ENCODE assay signal across 15 cellular contexts in the genomic region with DNA sequence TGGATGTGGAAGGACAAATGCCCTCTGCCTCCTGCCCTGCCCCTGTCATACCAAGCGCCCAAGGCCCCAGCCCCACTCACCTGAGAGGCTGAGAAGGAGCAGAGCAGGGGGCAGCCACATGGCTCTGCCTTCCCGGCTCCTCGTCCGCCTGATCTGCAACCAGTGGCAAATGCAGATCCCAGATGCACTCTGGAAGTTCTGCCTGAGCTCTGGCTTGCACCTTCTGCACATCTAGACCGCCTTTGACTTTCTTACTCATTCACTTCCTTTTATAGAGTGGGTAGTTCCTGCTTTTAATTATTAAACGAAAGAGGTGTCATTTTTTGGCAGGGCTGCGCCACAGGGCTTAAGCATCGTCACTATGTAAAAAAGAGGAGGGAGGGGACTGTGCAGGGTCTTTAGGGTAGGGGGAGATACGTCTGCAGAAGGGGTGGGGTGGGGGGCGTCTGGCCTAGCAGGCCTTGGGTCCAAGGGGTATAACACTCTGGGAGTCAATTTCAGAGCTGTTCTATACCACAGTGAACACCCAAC. TPM values are rescaled to one million over a fixed set of nuclear protein-coding genes. Genes with fewer than 3 reads are reported as not detected.
A peak's percentile ranks its signal among the peaks of the same experiment; 100 is the strongest.
DNase-seq lines count a peak whose midpoint lies in the region; ATAC-seq and TF ChIP-seq lines count a peak whose summit lies in the region.
"Had no signal": no experiment of that assay in that cellular context is flagged by ENCODE, and none has a peak within 500 bp of the region (broad histone marks: within the 10 kb centered on the region; RNA-seq: fewer than 3 reads in every experiment).

CD300LB (minus strand) TSS at position 245 of the 531 bp plus-strand sequence; CDS start at position 120, 125 bp downstream.

- no peak for TF ChIP-seq EP300 in suprapubic skin (IDR thresholded peaks at IDR 0.05)

- no peak for ATAC-seq in RWPE2 (ENCODE audit: low read depth)
- ATAC-seq: activated CD8-positive, alpha-beta T cell treated with anti-CD3 and anti-CD28 coated beads, Interleukin-2, amount 10 ng/mL, durations not matched to agents 7 days and 5 days had no signal

- no peak for TF ChIP-seq CTCF in RWPE2 (IDR thresholded peaks at IDR 0.05; ENCODE audit: poor library complexity, severe bottlenecking)
- TF ChIP-seq CTCF in suprapubic skin (IDR thresholded peaks at IDR 0.05), result no peak

- H3K27ac ChIP-seq in RWPE2 (ENCODE audit: poor library complexity, severe bottlenecking) (no peak within 1 kb of the TSS), suprapubic skin (no peak within 1 kb of the TSS)

- peaks cover 32 to 33% of the 10 kb centered on the region in 2 donors for H3K4me1 Mint-ChIP-seq in immature natural killer cell
- H3K4me1 Mint-ChIP-seq in activated CD4-positive, alpha-beta T cell treated with anti-CD3 and anti-CD28 coated beads, Interleukin-2, amount 10 ng/mL, durations not matched to agents 24 days and 14 days, result peaks cover 5% of the 10 kb centered on the region

- H3K36me3 ChIP-seq in RWPE2 (ENCODE audit: low read depth) (no peaks in the 10 kb centered on the region), suprapubic skin (no peaks in the 10 kb centered on the region)

- intact Hi-C loops in activated CD4-positive, alpha-beta T cell treated with anti-CD3 and anti-CD28 coated beads, Interleukin-2, amount 10 ng/mL, durations not matched to agents 24 days and 14 days (cut with micrococcal nuclease), result no loop called here

- H3K9me3 ChIP-seq in RWPE2 (ENCODE audit: severe bottlenecking), result no peaks in the 10 kb centered on the region
- no peaks in the 10 kb centered on the region for H3K9me3 ChIP-seq in suprapubic skin

- TF ChIP-seq POLR2A in suprapubic skin (IDR thresholded peaks at IDR 0.05), result no peak

- peak within 1 kb of the TSS; percentile 78 to 93 (median 88) for H3K4me3 Mint-ChIP-seq in immature natural killer cell
- H3K4me3 Mint-ChIP-seq in activated CD4-positive, alpha-beta T cell treated with anti-CD3 and anti-CD28 coated beads, Interleukin-2, amount 10 ng/mL, durations not matched to agents 24 days and 14 days, result no peak within 1 kb of the TSS
- H3K4me3 Mint-ChIP-seq: activated CD8-positive, alpha-beta T cell treated with anti-CD3 and anti-CD28 coated beads, Interleukin-2, amount 10 ng/mL, durations not matched to agents 7 days and 5 days had no signal

- H3K9me3 Mint-ChIP-seq in immature natural killer cell, result no peaks in the 10 kb centered on the region
- no peaks in the 10 kb centered on the region for H3K9me3 Mint-ChIP-seq in activated CD4-positive, alpha-beta T cell treated with anti-CD3 and anti-CD28 coated beads, Interleukin-2, amount 10 ng/mL, durations not matched to agents 24 days and 14 days

- peak; percentile 55 for DNase-seq in activated effector memory CD4-positive, alpha-beta T cell treated with anti-CD3 and anti-CD28 coated beads, Interleukin-2, amount 50 U/mL, for 16 hours
- DNase-seq in activated effector memory CD4-positive, alpha-beta T cell treated with Interleukin-2 at 50 U/mL for 16 hours, result no peak
- peak; percentile 30 for DNase-seq in RWPE2 (ENCODE audit: low spot score)
- no peak for DNase-seq in immature natural killer cell
- peak; percentile 38 to 48 for DNase-seq in suprapubic skin (ENCODE audit: low spot score in 2 of 2)
- DNase-seq in activated CD4-positive, alpha-beta T cell treated with anti-CD3 and anti-CD28 coated beads, Interleukin-2, amount 10 ng/mL, durations not matched to agents 24 days and 14 days, result no peak
- DNase-seq in NCI-H345 (lab: John Stamatoyannopoulos, UW), result no peak
- no peak for DNase-seq in germinal center (ENCODE audit: low spot score)
- DNase-seq: activated CD8-positive, alpha-beta T cell treated with anti-CD3 and anti-CD28 coated beads, Interleukin-2, amount 10 ng/mL, durations not matched to agents 7 days and 5 days; amniotic stem cell; effector CD8-positive, alpha-beta T cell; glutamatergic neuron; NCI-H1105 treated with DMSO at 0.1 percent for 48 hours; retina had no signal

- WGBS in suprapubic skin, result 61% methylated on average over 10 of the region's 10 CpGs

- no peaks in the 10 kb centered on the region for H3K36me3 Mint-ChIP-seq in immature natural killer cell
- H3K36me3 Mint-ChIP-seq in activated CD4-positive, alpha-beta T cell treated with anti-CD3 and anti-CD28 coated beads, Interleukin-2, amount 10 ng/mL, durations not matched to agents 24 days and 14 days (ENCODE audit: low read depth), result no peaks in the 10 kb centered on the region

- no peaks in the 10 kb centered on the region for H3K4me1 ChIP-seq in RWPE2 (ENCODE audit: insufficient read depth, poor library complexity, severe bottlenecking)
- no peaks in the 10 kb centered on the region for H3K4me1 ChIP-seq in suprapubic skin

- H3K27me3 ChIP-seq in RWPE2 (ENCODE audit: insufficient read depth, poor library complexity, severe bottlenecking) (peaks cover 19% of the 10 kb centered on the region), suprapubic skin (peaks cover 6% of the 10 kb centered on the region)

- H3K27me3 Mint-ChIP-seq in immature natural killer cell (ENCODE audit: low read depth in 3 of 3), result peaks cover 0 to 12% (median 2%) of the 10 kb centered on the region in 3 donors
- H3K27me3 Mint-ChIP-seq in activated CD4-positive, alpha-beta T cell treated with anti-CD3 and anti-CD28 coated beads, Interleukin-2, amount 10 ng/mL, durations not matched to agents 24 days and 14 days, result peaks cover 30% of the 10 kb centered on the region

- peak within 1 kb of the TSS; percentile 54 to 88 (median 75) for H3K27ac Mint-ChIP-seq in immature natural killer cell
- no peak within 1 kb of the TSS for H3K27ac Mint-ChIP-seq in activated CD4-positive, alpha-beta T cell treated with anti-CD3 and anti-CD28 coated beads, Interleukin-2, amount 10 ng/mL, durations not matched to agents 24 days and 14 days
- H3K27ac Mint-ChIP-seq: activated CD8-positive, alpha-beta T cell treated with anti-CD3 and anti-CD28 coated beads, Interleukin-2, amount 10 ng/mL, durations not matched to agents 7 days and 5 days had no signal

- H3K4me3 ChIP-seq in RWPE2 (ENCODE audit: severe bottlenecking) (no peak within 1 kb of the TSS), suprapubic skin (no peak within 1 kb of the TSS)

RNA-seq across cellular contexts. Expression of gene CD300LB, which starts in this region (rescaled TPM):
- 1 to 10 TPM; 4.2 to 6.3 (median 5.5) TPM for polyA plus RNA-seq in immature natural killer cell
- total RNA-seq in suprapubic skin, result not detected
- total RNA-seq in activated CD4-positive, alpha-beta T cell treated with anti-CD3 and anti-CD28 coated beads, Interleukin-2, amount 10 ng/mL, durations not matched to agents 24 days and 14 days, result not detected in 2 replicates
- total RNA-seq: activated CD8-positive, alpha-beta T cell treated with anti-CD3 and anti-CD28 coated beads, Interleukin-2, amount 10 ng/mL, durations not matched to agents 7 days and 5 days; lung microvascular endothelial cell had no signal

Comparison
In these comparisons a context has a peak if more than half of its experiments do, and no peak if none do; other contexts are left out.
1. DNase-seq: peak in activated effector memory CD4-positive, alpha-beta T cell treated with anti-CD3 and anti-CD28 coated beads, Interleukin-2, amount 50 U/mL, for 16 hours (single experiment) and RWPE2 (single experiment); none in activated effector memory CD4-positive, alpha-beta T cell treated with Interleukin-2 at 50 U/mL for 16 hours (single experiment), immature natural killer cell (0 of 3), activated CD4-positive, alpha-beta T cell treated with anti-CD3 and anti-CD28 coated beads, Interleukin-2, amount 10 ng/mL, durations not matched to agents 24 days and 14 days (single experiment), NCI-H345 (single experiment) and germinal center (single experiment).
2. Peak in DNase-seq in suprapubic skin; RNA of the gene not detected or under 1 TPM.